ENCODE assay signal across 1 cellular context in genomic region chr22:41367039-41367679, GRCh38.
TF ChIP-seq lines count a peak whose summit lies in the region.

No MANE protein-coding gene starts in this region.

TF ChIP-seq in HepG2, 621 proteins besides CTCF, POLR2A, EP300 and RAD21 (continued from another document and continues in another):
- no peak; the same call in 1 of the 2 replicates for TF ChIP-seq ZBTB34 (CRISPR knock-in tag; IDR thresholded peaks at IDR 0.05)
- no peak for TF ChIP-seq ZNF550 (CRISPR knock-in tag; IDR thresholded peaks at IDR 0.05; ENCODE audit: borderline replicate concordance)
- TF ChIP-seq ZNF597 (CRISPR knock-in tag; IDR thresholded peaks at IDR 0.05): no peak
- TF ChIP-seq ZNF460 (CRISPR knock-in tag; IDR thresholded peaks at IDR 0.05; ENCODE audit: borderline replicate concordance): no peak
- TF ChIP-seq TOPORS (CRISPR knock-in tag; IDR thresholded peaks at IDR 0.05): no peak
- TF ChIP-seq ZNF713 (CRISPR knock-in tag; IDR thresholded peaks at IDR 0.05): 0 out of 2 replicates have a peak, but pooled peaks have one; percentile 53
- no peak; the same call in 1 of the 2 replicates for TF ChIP-seq IRF2 (CRISPR knock-in tag; IDR thresholded peaks at IDR 0.05)
- no peak for TF ChIP-seq ZNF512 (CRISPR knock-in tag; IDR thresholded peaks at IDR 0.05)
- no peak for TF ChIP-seq ZBTB1 (CRISPR knock-in tag; IDR thresholded peaks at IDR 0.05; ENCODE audit: borderline replicate concordance)
- TF ChIP-seq KLF15 (CRISPR knock-in tag; IDR thresholded peaks at IDR 0.05; ENCODE audit: borderline replicate concordance): no peak
- TF ChIP-seq ESRRA (CRISPR knock-in tag; IDR thresholded peaks at IDR 0.05; ENCODE audit: low read depth): 0 out of 2 replicates have a peak, but pooled peaks have one; percentile 46
- peak; percentile 97 for TF ChIP-seq MAX (IDR thresholded peaks at IDR 0.05)
- no peak for TF ChIP-seq ZNF629 (CRISPR knock-in tag; conservative IDR thresholded peaks at IDR 0.05)
- no peak for TF ChIP-seq MTA3 (CRISPR knock-in tag; IDR thresholded peaks at IDR 0.05)
- TF ChIP-seq E2F1 (CRISPR knock-in tag; IDR thresholded peaks at IDR 0.05): peak; percentile 46; the same call in 1 of the 2 replicates
- TF ChIP-seq ZNF496 (CRISPR knock-in tag; IDR thresholded peaks at IDR 0.05; ENCODE audit: insufficient replicate concordance): no peak
- TF ChIP-seq MXD3 (CRISPR knock-in tag; IDR thresholded peaks at IDR 0.05): peak; percentile 75
- peak; percentile 85; the same call in 1 of the 2 replicates for TF ChIP-seq ARID4A (CRISPR knock-in tag; IDR thresholded peaks at IDR 0.05; ENCODE audit: borderline replicate concordance)
- TF ChIP-seq ZSCAN30 (CRISPR knock-in tag; IDR thresholded peaks at IDR 0.05): no peak
- no peak for TF ChIP-seq SMAD9 (CRISPR knock-in tag; IDR thresholded peaks at IDR 0.05)
- no peak for TF ChIP-seq HOMEZ (CRISPR knock-in tag; IDR thresholded peaks at IDR 0.05; ENCODE audit: low read depth)
- no peak for TF ChIP-seq RARG (CRISPR knock-in tag; IDR thresholded peaks at IDR 0.05; ENCODE audit: low read depth)
- no peak for TF ChIP-seq ZNF614 (CRISPR knock-in tag; IDR thresholded peaks at IDR 0.05; ENCODE audit: borderline replicate concordance)
- TF ChIP-seq SNAPC4 (CRISPR knock-in tag; IDR thresholded peaks at IDR 0.05): no peak
- no peak for TF ChIP-seq PRDM4 (CRISPR knock-in tag; IDR thresholded peaks at IDR 0.05; ENCODE audit: borderline replicate concordance)
- no peak for TF ChIP-seq ATM (IDR thresholded peaks at IDR 0.05; ENCODE audit: borderline replicate concordance)
- TF ChIP-seq ZNF766 (CRISPR knock-in tag; IDR thresholded peaks at IDR 0.05; ENCODE audit: borderline replicate concordance): no peak
- TF ChIP-seq PHF20 (CRISPR knock-in tag; IDR thresholded peaks at IDR 0.05): no peak
- peak; percentile 53; the same call in 1 of the 2 replicates for TF ChIP-seq KAT8 (CRISPR knock-in tag; IDR thresholded peaks at IDR 0.05)
- 0 out of 2 replicates have a peak, but pooled peaks have one; percentile 47 for TF ChIP-seq MLX (CRISPR knock-in tag; IDR thresholded peaks at IDR 0.05)
- no peak for TF ChIP-seq ZNF672 (CRISPR knock-in tag; IDR thresholded peaks at IDR 0.05)
- TF ChIP-seq MAF1 (CRISPR knock-in tag; IDR thresholded peaks at IDR 0.05; ENCODE audit: borderline replicate concordance): no peak
- no peak for TF ChIP-seq SMARCE1 (IDR thresholded peaks at IDR 0.05; ENCODE audit: borderline replicate concordance)
- no peak for TF ChIP-seq MYNN (CRISPR knock-in tag; IDR thresholded peaks at IDR 0.05; ENCODE audit: low read depth)
- TF ChIP-seq ZNF761 (CRISPR knock-in tag; conservative IDR thresholded peaks at IDR 0.05): peak; percentile 67
- TF ChIP-seq ZNF501 (CRISPR knock-in tag; IDR thresholded peaks at IDR 0.05): peak; percentile 60; the same call in 1 of the 2 replicates
- TF ChIP-seq CCDC6 (CRISPR knock-in tag; IDR thresholded peaks at IDR 0.05): peak; percentile 75; the same call in 1 of the 2 replicates
- no peak for TF ChIP-seq NRL (CRISPR knock-in tag; IDR thresholded peaks at IDR 0.05; ENCODE audit: borderline replicate concordance)
- no peak; the same call in 1 of the 2 replicates for TF ChIP-seq NFATC3 (CRISPR knock-in tag; IDR thresholded peaks at IDR 0.05)
- no peak for TF ChIP-seq ONECUT2 (CRISPR knock-in tag; IDR thresholded peaks at IDR 0.05)
- TF ChIP-seq NCOA1 (CRISPR knock-in tag; IDR thresholded peaks at IDR 0.05): no peak
- no peak; the same call in 1 of the 2 replicates for TF ChIP-seq DNMT1 (CRISPR knock-in tag; IDR thresholded peaks at IDR 0.05)
- no peak for TF ChIP-seq HES4 (CRISPR knock-in tag; IDR thresholded peaks at IDR 0.05; ENCODE audit: borderline replicate concordance)
